In the genomic region with DNA sequence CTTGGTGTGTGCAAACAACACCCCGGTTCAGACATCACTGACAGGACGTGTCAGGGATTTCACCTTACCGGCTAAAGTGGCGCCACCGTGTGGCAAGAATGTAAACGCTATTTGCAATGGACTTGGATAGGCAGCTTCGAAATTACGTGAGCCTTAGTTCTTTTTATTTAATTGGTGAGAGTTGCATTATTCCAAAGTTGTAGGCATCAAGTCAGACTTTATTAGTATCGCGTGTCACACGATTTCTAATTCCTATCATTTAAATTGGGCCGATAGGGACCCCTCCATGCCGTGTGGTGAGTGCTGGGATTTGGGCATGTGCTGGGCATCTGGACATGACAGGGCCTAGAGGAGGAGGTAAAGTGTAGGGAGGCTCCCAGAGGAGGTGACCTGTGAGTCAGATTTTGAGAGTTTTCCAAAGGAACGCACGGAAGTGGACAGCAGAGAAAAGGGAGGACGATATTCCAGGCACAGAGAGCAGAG, we compare ENCODE assay signal across 1 cellular context.
TF ChIP-seq lines count a peak whose summit lies in the region.

No MANE protein-coding gene starts in this region.

TF ChIP-seq in IMR-90, 13 proteins besides CTCF, POLR2A, EP300 and RAD21:
- TF ChIP-seq CEBPB (IDR thresholded peaks at IDR 0.05; ENCODE audit: low read depth, low read length) = no peak
- TF ChIP-seq SMC3 (IDR thresholded peaks at IDR 0.05; ENCODE audit: low read depth, low read length) = peak; percentile 42
